In genomic region chr1:20366766-20367602, GRCh38 we compare ENCODE assay signal across 8 cellular contexts.
DNase-seq lines count a peak whose midpoint lies in the region; ATAC-seq and TF ChIP-seq lines count a peak whose summit lies in the region.

No MANE protein-coding gene starts in this region.

- H3K36me3 Mint-ChIP-seq in GM23338 (ENCODE audit: low read depth): no peaks in the 10 kb centered on the region; the same call in 2 of the 3 replicates
- no peaks in the 10 kb centered on the region for H3K36me3 Mint-ChIP-seq in WTC11

- peak; percentile 49 for TF ChIP-seq CTCF in A673 (conservative IDR thresholded peaks at IDR 0.05; ENCODE audit: low read depth, low read length)
- TF ChIP-seq CTCF in GM23338 (conservative IDR thresholded peaks at IDR 0.05; ENCODE audit: low read depth in 2 of 2): peak; percentile 65 to 74
- TF ChIP-seq CTCF in WTC11 (IDR thresholded peaks at IDR 0.05): peak; percentile 58
- peak in 3 of 4 experiments; percentile 23 to 39 (median 26) for TF ChIP-seq CTCF in sigmoid colon (IDR thresholded peaks at IDR 0.05)

- H3K4me3 ChIP-seq in A673 (ENCODE audit: low read depth, low read length, poor library complexity, severe bottlenecking): peak overlapping the region; percentile 15
- peak overlapping the region; percentile 68 for H3K4me3 ChIP-seq in GM23338
- peak overlapping the region; percentile 7 for H3K4me3 ChIP-seq in right cardiac atrium (ENCODE audit: low read length)
- peak overlapping the region in 3 of 4 donors; percentile 1 to 41 (median 38) for H3K4me3 ChIP-seq in sigmoid colon

- intact Hi-C loops in A673 (cut with micrococcal nuclease; ENCODE audit: unreplicated experiment): no loop called here
- intact Hi-C loops in right cardiac atrium (cut with DNase I): loop anchor here in 2 of 4 donors (5.0 to 10.0 kb wide), 2 partner anchors 142 to 145 kb away; no protein-coding TSS in a partner anchor
- intact Hi-C loops in sigmoid colon (cut with DNase I): no loop called here

- H3K4me1 Mint-ChIP-seq in GM23338 (peaks cover 12% of the 10 kb centered on the region), WTC11 (0 out of 2 replicates have a peak, but pooled peaks cover 5% of the 10 kb centered on the region)

- peaks cover 85% of the 10 kb centered on the region for H3K27me3 ChIP-seq in A673 (replicated peaks; ENCODE audit: insufficient read depth, low read depth, low read length, poor library complexity)
- peaks cover 88% of the 10 kb centered on the region for H3K27me3 ChIP-seq in GM23338 (ENCODE audit: insufficient read depth)
- H3K27me3 ChIP-seq in right cardiac atrium (ENCODE audit: control insufficient read depth, insufficient read depth): no peaks in the 10 kb centered on the region
- peaks cover 21 to 91% (median 64%) of the 10 kb centered on the region in 3 donors for H3K27me3 ChIP-seq in sigmoid colon

- ATAC-seq in GM23338 (peak; percentile 96), WTC11 (peak; percentile 95), right cardiac atrium (peak; percentile 57 to 78), GM21390 (IDR thresholded peaks at IDR 0.05; ENCODE audit: unreplicated experiment) (no peak), GM18861 (IDR thresholded peaks at IDR 0.05; ENCODE audit: unreplicated experiment) (no peak)

- no peaks in the 10 kb centered on the region for H3F3A ChIP-seq in GM23338 (replicated peaks; ENCODE audit: low read depth)

- H3K9me3 ChIP-seq in A673 (ENCODE audit: low read depth, low read length, poor library complexity, severe bottlenecking): no peaks in the 10 kb centered on the region
- no peaks in the 10 kb centered on the region for H3K9me3 ChIP-seq in right cardiac atrium (ENCODE audit: control insufficient read depth, low read length)
- H3K9me3 ChIP-seq in sigmoid colon: no peaks in the 10 kb centered on the region

- no peaks in the 10 kb centered on the region for H3K36me3 ChIP-seq in A673 (ENCODE audit: insufficient read depth, low read length, poor library complexity, severe bottlenecking)
- no peaks in the 10 kb centered on the region for H3K36me3 ChIP-seq in GM23338 (ENCODE audit: insufficient read depth)
- no peaks in the 10 kb centered on the region for H3K36me3 ChIP-seq in sigmoid colon

- POLR2A ChIA-PET in A673 (lab: Charles Lee; ENCODE audit: low non-redundant PET) (no interaction called here), WTC11 (lab: Charles Lee) (interaction anchor here (0.7 kb wide), 1 partner anchor 10 kb away, joined by 3 read pairs; no protein-coding TSS in a partner anchor)

- H3K27me3 Mint-ChIP-seq in GM23338 (ENCODE audit: insufficient read depth, low read depth, poor library complexity): peaks cover 51% of the 10 kb centered on the region
- H3K27me3 Mint-ChIP-seq in WTC11 (ENCODE audit: low read depth): peaks cover 94% of the 10 kb centered on the region

- WGBS in right cardiac atrium: 4% methylated on average over 42 of the region's 42 CpGs
- WGBS in sigmoid colon, 2 donors: 2 to 5% methylated on average over 42 of the region's 42 CpGs

- H3K4me3 Mint-ChIP-seq in GM23338: peak overlapping the region; percentile 72
- H3K4me3 Mint-ChIP-seq in WTC11: peak overlapping the region; percentile 60

- no peaks in the 10 kb centered on the region for H3K9me3 Mint-ChIP-seq in GM23338
- H3K9me3 Mint-ChIP-seq in WTC11: no peaks in the 10 kb centered on the region

- no peaks in the 10 kb centered on the region; the same call in 1 of the 2 replicates for H4K20me1 ChIP-seq in GM23338 (replicated peaks; ENCODE audit: insufficient read depth)

- no TSS peak for BruUV-seq in A673 (replicated peaks; lab: Mats Ljungman, UMichigan)

- H3K27ac ChIP-seq in A673 (ENCODE audit: low read depth, low read length, poor library complexity, severe bottlenecking): no peak overlapping the region
- no peak overlapping the region for H3K27ac ChIP-seq in GM23338 (ENCODE audit: low read depth)
- H3K27ac ChIP-seq in right cardiac atrium (ENCODE audit: low read length): no peak overlapping the region
- no peak overlapping the region for H3K27ac ChIP-seq in sigmoid colon

- H3K9me2 ChIP-seq in GM23338 (ENCODE audit: insufficient read depth): no peaks in the 10 kb centered on the region

- H3K79me2 ChIP-seq in GM23338 (replicated peaks; ENCODE audit: insufficient read depth): no peaks in the 10 kb centered on the region

- H3K27ac Mint-ChIP-seq in GM23338 (no peak overlapping the region), WTC11 (no peak overlapping the region)

- H2AFZ ChIP-seq in GM23338: peak overlapping the region; percentile 99

- peak; percentile 44 for DNase-seq in A673 (ENCODE audit: low spot score)
- peak; percentile 92 for DNase-seq in GM23338 (ENCODE audit: low spot score)
- peak; percentile 81 for DNase-seq in WTC11 (ENCODE audit: low spot score)
- DNase-seq in right cardiac atrium: peak; percentile 29 to 67 (median 60)
- no peak for DNase-seq in sigmoid colon
- no peak for DNase-seq in NCI-H446 treated with DMSO at 0.1 percent for 48 hours (lab: John Stamatoyannopoulos, UW)

- H3K4me1 ChIP-seq in A673 (ENCODE audit: insufficient read depth, low read length, poor library complexity, severe bottlenecking): peaks cover 4% of the 10 kb centered on the region
- H3K4me1 ChIP-seq in GM23338 (ENCODE audit: insufficient read depth): no peaks in the 10 kb centered on the region
- H3K4me1 ChIP-seq in right cardiac atrium (ENCODE audit: control insufficient read depth, insufficient read depth, low read length): no peaks in the 10 kb centered on the region
- H3K4me1 ChIP-seq in sigmoid colon: peaks cover 0 to 22% (median 20%) of the 10 kb centered on the region in 4 donors

- no peak for TF ChIP-seq POLR2A in sigmoid colon (IDR thresholded peaks at IDR 0.05)

- TF ChIP-seq EP300 in sigmoid colon (IDR thresholded peaks at IDR 0.05): no peak

- CTCF ChIA-PET in A673 (lab: Charles Lee): no interaction called here
- CTCF ChIA-PET in WTC11 (lab: Charles Lee): interaction anchor here (0.7 to 2.2 kb wide), 9 partner anchors 10 to 154 kb away, joined by 3 to 9 read pairs (median 4); no protein-coding TSS in a partner anchor

- H3K4me2 ChIP-seq in GM23338: peak overlapping the region; percentile 94

TF ChIP-seq in GM23338, 12 proteins besides CTCF, POLR2A, EP300 and RAD21 (continues in another document):
- TF ChIP-seq EZH2 (IDR thresholded peaks at IDR 0.05; ENCODE audit: low read depth, unreplicated experiment): peak; percentile 37
- TF ChIP-seq CREB1 (CRISPR knock-in tag; IDR thresholded peaks at IDR 0.05; ENCODE audit: low read depth): no peak
- no peak for TF ChIP-seq ZNF331 (CRISPR knock-in tag; IDR thresholded peaks at IDR 0.05; ENCODE audit: low read depth)
- no peak for TF ChIP-seq NANOG (IDR thresholded peaks at IDR 0.05; ENCODE audit: borderline replicate concordance)

TF ChIP-seq in WTC11, 78 proteins besides CTCF, POLR2A, EP300 and RAD21:
- TF ChIP-seq MYBL2 (CRISPR knock-in tag; IDR thresholded peaks at IDR 0.05): no peak
- TF ChIP-seq ZNF232 (CRISPR knock-in tag; IDR thresholded peaks at IDR 0.05): 0 out of 2 replicates have a peak, but pooled peaks have one; percentile 33
- peak; percentile 74 for TF ChIP-seq ZBTB21 (CRISPR knock-in tag; IDR thresholded peaks at IDR 0.05; ENCODE audit: borderline replicate concordance)
- 0 out of 2 replicates have a peak, but pooled peaks have one; percentile 15 for TF ChIP-seq ZNF281 (CRISPR knock-in tag; IDR thresholded peaks at IDR 0.05)
- TF ChIP-seq MAX (CRISPR knock-in tag; IDR thresholded peaks at IDR 0.05): peak; percentile 91
- TF ChIP-seq MXD4 (CRISPR knock-in tag; IDR thresholded peaks at IDR 0.05; ENCODE audit: borderline replicate concordance): no peak
- TF ChIP-seq ESRRA (CRISPR knock-in tag; IDR thresholded peaks at IDR 0.05; ENCODE audit: borderline replicate concordance): no peak
- no peak for TF ChIP-seq E2F5 (CRISPR knock-in tag; IDR thresholded peaks at IDR 0.05)

Comparison
In these comparisons a context has a peak if more than half of its experiments do, and no peak if none do; other contexts are left out.
1. DNase-seq: peak in A673 (single experiment), GM23338 (single experiment), WTC11 (single experiment) and right cardiac atrium (3 of 3); none in sigmoid colon (single experiment) and NCI-H446 treated with DMSO at 0.1 percent for 48 hours (single experiment).
2. H3K4me3 ChIP-seq: peak in every context shown above with its lines; median percentile 68 in GM23338; 38 in sigmoid colon; 15 in A673; 7 in right cardiac atrium.
3. ATAC-seq: peak in GM23338 (single experiment), WTC11 (single experiment) and right cardiac atrium (2 of 2); none in GM21390 (single experiment) and GM18861 (single experiment).
4. Peak in every context shown above with its lines, with median percentiles within 50 percentile points of each other: CTCF ChIP-seq.